2 cellular contexts compared by ENCODE assay signal in genomic region chr11:44583353-44583669, GRCh38.
TF ChIP-seq lines count a peak whose summit lies in the region.

No MANE protein-coding gene starts in this region.

TF ChIP-seq in liver, 16 proteins besides CTCF, POLR2A, EP300 and RAD21:
- TF ChIP-seq TAF1 (conservative IDR thresholded peaks at IDR 0.05), result no peak
- TF ChIP-seq FOXA2 (IDR thresholded peaks at IDR 0.05), result no peak
- TF ChIP-seq GABPA (IDR thresholded peaks at IDR 0.05 in 1 of 2, conservative IDR thresholded peaks at IDR 0.05 in 1 of 2), result no peak
- TF ChIP-seq HNF4G (IDR thresholded peaks at IDR 0.05), result no peak
- no peak for TF ChIP-seq ATF3 (IDR thresholded peaks at IDR 0.05)
- TF ChIP-seq HNF4A (conservative IDR thresholded peaks at IDR 0.05), result no peak
- TF ChIP-seq MAX (IDR thresholded peaks at IDR 0.05), result no peak
- no peak for TF ChIP-seq YY1 (IDR thresholded peaks at IDR 0.05)
- TF ChIP-seq EGR1 (IDR thresholded peaks at IDR 0.05; ENCODE audit: low read depth in 2 of 2), result no peak
- no peak for TF ChIP-seq REST (IDR thresholded peaks at IDR 0.05)
- TF ChIP-seq JUND (IDR thresholded peaks at IDR 0.05), result no peak
- TF ChIP-seq ZBTB33 (IDR thresholded peaks at IDR 0.05), result no peak

TF ChIP-seq in HepG2, 621 proteins besides CTCF, POLR2A, EP300 and RAD21:
- TF ChIP-seq TEF (CRISPR knock-in tag; IDR thresholded peaks at IDR 0.05), result no peak
- TF ChIP-seq ZNF30 (CRISPR knock-in tag; IDR thresholded peaks at IDR 0.05), result no peak
- TF ChIP-seq ZNF747 (CRISPR knock-in tag; IDR thresholded peaks at IDR 0.05; ENCODE audit: borderline replicate concordance), result no peak
- TF ChIP-seq MED1 (CRISPR knock-in tag; IDR thresholded peaks at IDR 0.05), result no peak
- no peak for TF ChIP-seq NRL (CRISPR knock-in tag; IDR thresholded peaks at IDR 0.05; ENCODE audit: borderline replicate concordance)
- TF ChIP-seq TBL1XR1 (IDR thresholded peaks at IDR 0.05; ENCODE audit: borderline replicate concordance, low read length, partially characterized antibody), result no peak
- no peak for TF ChIP-seq PRMT3 (CRISPR knock-in tag; IDR thresholded peaks at IDR 0.05; ENCODE audit: borderline replicate concordance, low read depth)
- no peak for TF ChIP-seq HDAC1 (CRISPR knock-in tag; IDR thresholded peaks at IDR 0.05)
- TF ChIP-seq DRAP1 (CRISPR knock-in tag; IDR thresholded peaks at IDR 0.05), result no peak
- no peak for TF ChIP-seq ZNF576 (CRISPR knock-in tag; IDR thresholded peaks at IDR 0.05)
- TF ChIP-seq ZNF512B (CRISPR knock-in tag; IDR thresholded peaks at IDR 0.05; ENCODE audit: borderline replicate concordance), result no peak
- TF ChIP-seq MEIS1 (CRISPR knock-in tag; IDR thresholded peaks at IDR 0.05; ENCODE audit: borderline replicate concordance), result no peak
